1 cellular context compared by ENCODE assay signal in the genomic region with DNA sequence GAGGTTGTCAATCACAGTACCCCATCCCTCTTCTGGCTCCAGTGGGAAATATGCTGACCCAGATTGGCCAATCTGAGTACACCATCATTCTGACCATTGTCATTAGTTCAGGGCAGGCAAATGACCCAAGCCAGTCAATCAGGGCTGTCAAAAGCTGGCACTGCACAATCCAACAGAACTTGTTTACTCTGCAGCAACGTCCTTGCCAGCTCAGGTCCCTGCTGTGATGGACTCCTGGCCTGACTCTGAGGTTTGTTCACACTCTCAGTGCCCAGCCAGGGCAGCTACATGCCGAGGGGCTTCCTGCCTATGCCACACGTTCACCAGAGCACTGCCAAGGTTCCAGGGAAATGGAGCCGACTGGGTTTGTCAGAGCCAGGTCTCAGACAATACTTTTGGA.
TF ChIP-seq lines count a peak whose summit lies in the region.

No MANE protein-coding gene starts in this region.

TF ChIP-seq in IMR-90, 13 proteins besides CTCF, POLR2A, EP300 and RAD21 (continued from another document):
- TF ChIP-seq MXI1 (IDR thresholded peaks at IDR 0.05; ENCODE audit: borderline replicate concordance, low read depth, low read length): no peak
- no peak for TF ChIP-seq RFX5 (IDR thresholded peaks at IDR 0.05; ENCODE audit: low read depth, low read length)
- TF ChIP-seq BHLHE40 (IDR thresholded peaks at IDR 0.05; ENCODE audit: low read depth, low read length): no peak
- TF ChIP-seq CEBPB (IDR thresholded peaks at IDR 0.05; ENCODE audit: low read depth, low read length): no peak
- TF ChIP-seq FOS (IDR thresholded peaks at IDR 0.05; ENCODE audit: low read depth, low read length): no peak
- TF ChIP-seq MAZ (IDR thresholded peaks at IDR 0.05; ENCODE audit: borderline replicate concordance, low read depth, low read length): no peak
- TF ChIP-seq, protein P1, sequence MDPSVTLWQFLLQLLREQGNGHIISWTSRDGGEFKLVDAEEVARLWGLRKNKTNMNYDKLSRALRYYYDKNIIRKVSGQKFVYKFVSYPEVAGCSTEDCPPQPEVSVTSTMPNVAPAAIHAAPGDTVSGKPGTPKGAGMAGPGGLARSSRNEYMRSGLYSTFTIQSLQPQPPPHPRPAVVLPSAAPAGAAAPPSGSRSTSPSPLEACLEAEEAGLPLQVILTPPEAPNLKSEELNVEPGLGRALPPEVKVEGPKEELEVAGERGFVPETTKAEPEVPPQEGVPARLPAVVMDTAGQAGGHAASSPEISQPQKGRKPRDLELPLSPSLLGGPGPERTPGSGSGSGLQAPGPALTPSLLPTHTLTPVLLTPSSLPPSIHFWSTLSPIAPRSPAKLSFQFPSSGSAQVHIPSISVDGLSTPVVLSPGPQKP (IDR thresholded peaks at IDR 0.05; ENCODE audit: borderline replicate concordance, low read depth, low read length): no peak
- no peak for TF ChIP-seq MAFK (IDR thresholded peaks at IDR 0.05; ENCODE audit: low read depth, low read length)
